In genomic region chr4:159747983-159748382, GRCh38 we compare ENCODE assay signal across 16 cellular contexts.
A peak's percentile ranks its signal among the peaks of the same experiment; 100 is the strongest.
DNase-seq lines count a peak whose midpoint lies in the region; ATAC-seq and TF ChIP-seq lines count a peak whose summit lies in the region.
"Had no signal": no experiment of that assay in that cellular context is flagged by ENCODE, and none has a peak within 500 bp of the region (broad histone marks: within the 10 kb centered on the region; RNA-seq: fewer than 3 reads in every experiment).

No MANE protein-coding gene starts in this region.

- H3K4me2 ChIP-seq in neuronal stem cell (ENCODE audit: insufficient read depth, low read length, poor library complexity, severe bottlenecking): no peak overlapping the region
- H3K4me2 ChIP-seq: BLaER1, GM23338 had no signal

- H3K4me3 ChIP-seq in left ventricle myocardium inferior (no peak overlapping the region), RWPE2 (ENCODE audit: severe bottlenecking) (no peak overlapping the region), neuronal stem cell (ENCODE audit: low read length in 2 of 2) (peak overlapping the region in 1 of 2 donors; percentile 8), left lung (no peak overlapping the region)
- H3K4me3 ChIP-seq: BLaER1, GM23338 had no signal

- no peak overlapping the region for H3K9ac ChIP-seq in neuronal stem cell (ENCODE audit: low read depth, low read length, poor library complexity)
- H3K9ac ChIP-seq: BLaER1 had no signal

- CTCF ChIA-PET in activated CD8-positive, alpha-beta memory T cell treated with anti-CD3 and anti-CD28 coated beads, Interleukin-2, amount 10 ng/mL, durations not matched to agents 7 days and 5 days (lab: Charles Lee): no interaction called here

- H2AFZ ChIP-seq in neuronal stem cell (ENCODE audit: low read length): no peak overlapping the region
- H2AFZ ChIP-seq: GM23338 had no signal

- no peak overlapping the region for H3K23ac ChIP-seq in neuronal stem cell (ENCODE audit: low read depth, low read length, poor library complexity)

- TF ChIP-seq POLR2A in erythroblast (IDR thresholded peaks at IDR 0.05; ENCODE audit: low read length): no peak

- H3K27ac Mint-ChIP-seq in stimulated activated memory B cell treated with anti-CD40 and anti-IgM and Interleukin-4, amounts not matched to agents 10 μg/mL and 1 μg/mL and 100 μg/mL, for 72 hours: no peak overlapping the region
- no peak overlapping the region for H3K27ac Mint-ChIP-seq in activated CD8-positive, alpha-beta memory T cell treated with anti-CD3 and anti-CD28 coated beads, Interleukin-2, amount 10 ng/mL, durations not matched to agents 7 days and 5 days
- H3K27ac Mint-ChIP-seq: CD14-positive monocyte; CD4-positive, alpha-beta memory T cell; GM23338 had no signal

- H2BK120ac ChIP-seq in neuronal stem cell (ENCODE audit: low read depth, low read length): no peak overlapping the region

- H3K4me3 Mint-ChIP-seq in stimulated activated memory B cell treated with anti-CD40 and anti-IgM and Interleukin-4, amounts not matched to agents 10 μg/mL and 1 μg/mL and 100 μg/mL, for 72 hours: no peak overlapping the region
- no peak overlapping the region for H3K4me3 Mint-ChIP-seq in activated CD8-positive, alpha-beta memory T cell treated with anti-CD3 and anti-CD28 coated beads, Interleukin-2, amount 10 ng/mL, durations not matched to agents 7 days and 5 days
- H3K4me3 Mint-ChIP-seq: CD14-positive monocyte; CD4-positive, alpha-beta memory T cell; GM23338 had no signal

- no peak for TF ChIP-seq CTCF in left ventricle myocardium inferior (IDR thresholded peaks at IDR 0.05; ENCODE audit: borderline replicate concordance)
- TF ChIP-seq CTCF in RWPE2 (IDR thresholded peaks at IDR 0.05; ENCODE audit: poor library complexity, severe bottlenecking): no peak
- TF ChIP-seq CTCF in left lung (IDR thresholded peaks at IDR 0.05): no peak

- peak overlapping the region; percentile 75 for H2BK12ac ChIP-seq in neuronal stem cell (ENCODE audit: low read length)

- H3K79me1 ChIP-seq in neuronal stem cell (ENCODE audit: low read depth, low read length): no peaks in the 10 kb centered on the region

- H3K18ac ChIP-seq in neuronal stem cell (ENCODE audit: low read length): peak overlapping the region; percentile 91

- ATAC-seq in Right ventricle myocardium inferior (no peak), RWPE2 (ENCODE audit: low read depth) (peak; percentile 33; the same call in 1 of the 3 replicates), left lung (no peak)
- peak; percentile 16 for ATAC-seq in stimulated activated memory B cell treated with anti-CD40 and anti-IgM and Interleukin-4, amounts not matched to agents 10 μg/mL and 1 μg/mL and 100 μg/mL, for 72 hours
- no peak for ATAC-seq in activated CD8-positive, alpha-beta memory T cell treated with anti-CD3 and anti-CD28 coated beads, Interleukin-2, amount 10 ng/mL, durations not matched to agents 7 days and 5 days
- ATAC-seq: GM23338 had no signal

- H3K9me3 ChIP-seq in left ventricle myocardium inferior (replicated peaks) (peaks cover 43% of the 10 kb centered on the region), RWPE2 (ENCODE audit: severe bottlenecking) (no peaks in the 10 kb centered on the region), neuronal stem cell (replicated peaks in 1 of 2; ENCODE audit: control insufficient read depth in 2 of 2, insufficient read depth in 1 of 2, low read depth in 1 of 2, low read length in 2 of 2) (peaks cover 0 to 3% of the 10 kb centered on the region in 2 donors), left lung (peaks cover 0 to 13% of the 10 kb centered on the region in 2 donors)

- DNase-seq in Right ventricle myocardium inferior (ENCODE audit: missing footprints) (peak; percentile 43), left ventricle myocardium inferior (no peak), RWPE2 (ENCODE audit: low spot score) (no peak), neuronal stem cell (ENCODE audit: low spot score) (no peak), erythroblast (lab: John Stamatoyannopoulos, UW) (no peak), left lung (no peak)
- no peak for DNase-seq in activated CD8-positive, alpha-beta memory T cell treated with anti-CD3 and anti-CD28 coated beads, Interleukin-2, amount 10 ng/mL, durations not matched to agents 7 days and 5 days
- DNase-seq: 8988T; CD4-positive, alpha-beta memory T cell; DMS79 treated with DMSO at 0.1 percent for 48 hours; GF-D8; HCEC 1CT had no signal

- H3K36me3 ChIP-seq in left ventricle myocardium inferior (no peaks in the 10 kb centered on the region), RWPE2 (ENCODE audit: low read depth) (no peaks in the 10 kb centered on the region), neuronal stem cell (replicated peaks in 1 of 2; ENCODE audit: control insufficient read depth in 2 of 2, insufficient read depth in 2 of 2, low read length in 2 of 2) (no peaks in the 10 kb centered on the region), left lung (no peaks in the 10 kb centered on the region)
- H3K36me3 ChIP-seq: BLaER1 had no signal

- WGBS in neuronal stem cell (ENCODE audit: extremely low coverage in 2 of 2, insufficient read length in 2 of 2, insufficient replicate concordance in 1 of 2), 2 donors: no CpG with 5 or more reads among the region's 3 CpGs

- H3K14ac ChIP-seq in neuronal stem cell (ENCODE audit: low read length): no peak overlapping the region

- H4K91ac ChIP-seq in neuronal stem cell (ENCODE audit: low read depth, low read length, poor library complexity): no peak overlapping the region

- no peak overlapping the region for H2BK5ac ChIP-seq in neuronal stem cell (ENCODE audit: low read length)

- H3K27ac ChIP-seq in left ventricle myocardium inferior (replicated peaks) (no peak overlapping the region), RWPE2 (ENCODE audit: poor library complexity, severe bottlenecking) (no peak overlapping the region), neuronal stem cell (replicated peaks; ENCODE audit: low read length) (no peak overlapping the region), left lung (no peak overlapping the region)
- H3K27ac ChIP-seq: BLaER1 had no signal

- no peaks in the 10 kb centered on the region for H3K27me3 Mint-ChIP-seq in stimulated activated memory B cell treated with anti-CD40 and anti-IgM and Interleukin-4, amounts not matched to agents 10 μg/mL and 1 μg/mL and 100 μg/mL, for 72 hours
- H3K27me3 Mint-ChIP-seq in activated CD8-positive, alpha-beta memory T cell treated with anti-CD3 and anti-CD28 coated beads, Interleukin-2, amount 10 ng/mL, durations not matched to agents 7 days and 5 days: no peaks in the 10 kb centered on the region
- H3K27me3 Mint-ChIP-seq: CD4-positive, alpha-beta memory T cell had no signal

- H2BK15ac ChIP-seq in neuronal stem cell (ENCODE audit: low read length): peak overlapping the region; percentile 77

- H4K8ac ChIP-seq in neuronal stem cell (ENCODE audit: low read depth, low read length): no peak overlapping the region

- no peaks in the 10 kb centered on the region for H3K27me3 ChIP-seq in left ventricle myocardium inferior (ENCODE audit: low read depth)
- no peaks in the 10 kb centered on the region for H3K27me3 ChIP-seq in RWPE2 (ENCODE audit: insufficient read depth, poor library complexity, severe bottlenecking)
- no peaks in the 10 kb centered on the region for H3K27me3 ChIP-seq in neuronal stem cell (ENCODE audit: control insufficient read depth in 3 of 3, insufficient read depth in 3 of 3, low read depth in 1 of 3, low read length in 3 of 3)
- H3K27me3 ChIP-seq in left lung: no peaks in the 10 kb centered on the region
- H3K27me3 ChIP-seq: BLaER1 had no signal

- no peak overlapping the region for H2AK5ac ChIP-seq in neuronal stem cell (ENCODE audit: low read depth, low read length)

- H3K36me3 Mint-ChIP-seq in stimulated activated memory B cell treated with anti-CD40 and anti-IgM and Interleukin-4, amounts not matched to agents 10 μg/mL and 1 μg/mL and 100 μg/mL, for 72 hours: no peaks in the 10 kb centered on the region
- H3K36me3 Mint-ChIP-seq in activated CD8-positive, alpha-beta memory T cell treated with anti-CD3 and anti-CD28 coated beads, Interleukin-2, amount 10 ng/mL, durations not matched to agents 7 days and 5 days: no peaks in the 10 kb centered on the region
- H3K36me3 Mint-ChIP-seq: CD14-positive monocyte; CD4-positive, alpha-beta memory T cell had no signal

- no peaks in the 10 kb centered on the region for H3K4me1 Mint-ChIP-seq in stimulated activated memory B cell treated with anti-CD40 and anti-IgM and Interleukin-4, amounts not matched to agents 10 μg/mL and 1 μg/mL and 100 μg/mL, for 72 hours
- no peaks in the 10 kb centered on the region for H3K4me1 Mint-ChIP-seq in activated CD8-positive, alpha-beta memory T cell treated with anti-CD3 and anti-CD28 coated beads, Interleukin-2, amount 10 ng/mL, durations not matched to agents 7 days and 5 days
- H3K4me1 Mint-ChIP-seq: CD14-positive monocyte; CD4-positive, alpha-beta memory T cell had no signal

- intact Hi-C loops in Right ventricle myocardium inferior (cut with DNase I): no loop called here
- intact Hi-C loops in left ventricle myocardium inferior (cut with micrococcal nuclease): no loop called here
- intact Hi-C loops in left lung (cut with DNase I): no loop called here

- peak overlapping the region; percentile 0 for H3K4ac ChIP-seq in neuronal stem cell (ENCODE audit: low read length)

- H3K4me1 ChIP-seq in left ventricle myocardium inferior (no peaks in the 10 kb centered on the region), RWPE2 (ENCODE audit: insufficient read depth, poor library complexity, severe bottlenecking) (no peaks in the 10 kb centered on the region), neuronal stem cell (ENCODE audit: control insufficient read depth in 2 of 2, insufficient read depth in 1 of 2, low read depth in 1 of 2, low read length in 2 of 2) (no peaks in the 10 kb centered on the region), left lung (no peaks in the 10 kb centered on the region)
- H3K4me1 ChIP-seq: BLaER1 had no signal

- peaks cover 9% of the 10 kb centered on the region for H3K9me3 Mint-ChIP-seq in stimulated activated memory B cell treated with anti-CD40 and anti-IgM and Interleukin-4, amounts not matched to agents 10 μg/mL and 1 μg/mL and 100 μg/mL, for 72 hours
- no peaks in the 10 kb centered on the region for H3K9me3 Mint-ChIP-seq in activated CD8-positive, alpha-beta memory T cell treated with anti-CD3 and anti-CD28 coated beads, Interleukin-2, amount 10 ng/mL, durations not matched to agents 7 days and 5 days (ENCODE audit: low read depth)

Comparison
In these comparisons a context has a peak if more than half of its experiments do, and no peak if none do; other contexts are left out.
1. ATAC-seq: peak in RWPE2 (single experiment) and stimulated activated memory B cell treated with anti-CD40 and anti-IgM and Interleukin-4, amounts not matched to agents 10 μg/mL and 1 μg/mL and 100 μg/mL, for 72 hours (single experiment); none in Right ventricle myocardium inferior (single experiment), activated CD8-positive, alpha-beta memory T cell treated with anti-CD3 and anti-CD28 coated beads, Interleukin-2, amount 10 ng/mL, durations not matched to agents 7 days and 5 days (single experiment) and left lung (single experiment).